In the genomic region with DNA sequence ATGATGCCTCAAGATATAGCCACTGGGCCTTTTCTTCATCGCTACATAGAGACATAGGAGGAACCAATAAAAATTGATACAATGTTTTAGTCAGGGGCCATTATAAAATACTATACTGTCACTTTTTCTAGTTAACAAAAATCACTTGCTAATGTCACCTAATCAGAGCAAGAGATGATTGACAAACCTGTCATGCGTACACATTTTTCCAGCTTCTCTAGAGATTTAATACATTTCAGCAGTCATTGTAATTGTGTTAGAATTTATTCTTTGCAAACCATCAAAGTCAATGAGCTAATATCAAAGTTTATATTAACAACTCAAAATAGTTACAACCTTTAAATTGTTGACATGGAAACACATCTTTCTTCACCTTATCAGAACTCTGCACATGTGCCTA, we compare ENCODE assay signal across 8 cellular contexts.
"Had no signal": no experiment of that assay in that cellular context is flagged by ENCODE, and none has a peak within 500 bp of the region (broad histone marks: within the 10 kb centered on the region; RNA-seq: fewer than 3 reads in every experiment).

No MANE protein-coding gene starts in this region.

- ATAC-seq: GM12878 had no signal

- FAIRE-seq: G401.6, GM12878, GM12891, GM12892, GM18507, GM19239 had no signal

- DNase-seq: GDM1, GF-D8 had no signal

- H3K4me3 ChIP-seq: GM12878 had no signal
